In genomic region chr20:33465536-33466302, GRCh38 we compare ENCODE assay signal across 13 cellular contexts. TPM values are rescaled to one million over a fixed set of nuclear protein-coding genes. Genes with fewer than 3 reads are reported as not detected.
A peak's percentile ranks its signal among the peaks of the same experiment; 100 is the strongest.
DNase-seq lines count a peak whose midpoint lies in the region; ATAC-seq and TF ChIP-seq lines count a peak whose summit lies in the region.
"Had no signal": no experiment of that assay in that cellular context is flagged by ENCODE, and none has a peak within 500 bp of the region (broad histone marks: within the 10 kb centered on the region; RNA-seq: fewer than 3 reads in every experiment).

No MANE protein-coding gene starts in this region.

- TF ChIP-seq POLR2A in body of pancreas (IDR thresholded peaks at IDR 0.05), result no peak

- H3K4me3 ChIP-seq in BE2C (ENCODE audit: low read depth, low read length) (no peak overlapping the region), body of pancreas (no peak overlapping the region), lower lobe of right lung (no peak overlapping the region)
- H3K4me3 ChIP-seq: uterus had no signal

- no peaks in the 10 kb centered on the region for H3K36me3 ChIP-seq in BE2C
- no peaks in the 10 kb centered on the region for H3K36me3 ChIP-seq in body of pancreas (replicated peaks in 1 of 2; ENCODE audit: insufficient read depth in 1 of 2, low read depth in 2 of 2)
- no peaks in the 10 kb centered on the region for H3K36me3 ChIP-seq in lower lobe of right lung
- H3K36me3 ChIP-seq: uterus had no signal

- peak overlapping the region; percentile 3 for H3K27ac Mint-ChIP-seq in neural crest cell (ENCODE audit: unreplicated experiment)
- H3K27ac Mint-ChIP-seq: activated CD4-positive, alpha-beta memory T cell treated with anti-CD3 and anti-CD28 coated beads for 36 hours had no signal

- WGBS in body of pancreas, 2 donors, result 59 to 76% methylated on average over 7 to 8 of the region's 8 CpGs

- ATAC-seq in body of pancreas (peak; percentile 21), GM19397 (IDR thresholded peaks at IDR 0.05; ENCODE audit: unreplicated experiment) (no peak), lower lobe of right lung (no peak), HG02610 (IDR thresholded peaks at IDR 0.05; ENCODE audit: unreplicated experiment) (no peak)
- no peak for ATAC-seq in activated T-cell treated with anti-CD3 and anti-CD28 coated beads, Interleukin-2, amount 50 U/mL, for 4 hours
- ATAC-seq: naive thymus-derived CD4-positive, alpha-beta T cell had no signal

- H3K4me1 Mint-ChIP-seq in neural crest cell, result peaks cover 17% of the 10 kb centered on the region
- no peaks in the 10 kb centered on the region for H3K4me1 Mint-ChIP-seq in activated T-cell treated with anti-CD3 and anti-CD28 coated beads, Interleukin-2, amount 50 U/mL, for 4 hours (ENCODE audit: low read depth)

- no peak overlapping the region for H3K4me3 Mint-ChIP-seq in neural crest cell
- H3K4me3 Mint-ChIP-seq in activated T-cell treated with anti-CD3 and anti-CD28 coated beads, Interleukin-2, amount 50 U/mL, for 4 hours, result no peak overlapping the region
- H3K4me3 Mint-ChIP-seq: activated CD4-positive, alpha-beta memory T cell treated with anti-CD3 and anti-CD28 coated beads for 36 hours; naive thymus-derived CD4-positive, alpha-beta T cell had no signal

- TF ChIP-seq CTCF in BE2C (IDR thresholded peaks at IDR 0.05; ENCODE audit: low read depth, low read length) (no peak), body of pancreas (IDR thresholded peaks at IDR 0.05) (no peak), neural crest cell (conservative IDR thresholded peaks at IDR 0.05) (no peak), lower lobe of right lung (IDR thresholded peaks at IDR 0.05) (no peak)

- no peaks in the 10 kb centered on the region for H3K9me3 Mint-ChIP-seq in neural crest cell
- H3K9me3 Mint-ChIP-seq in activated T-cell treated with anti-CD3 and anti-CD28 coated beads, Interleukin-2, amount 50 U/mL, for 4 hours, result no peaks in the 10 kb centered on the region
- H3K9me3 Mint-ChIP-seq: activated CD4-positive, alpha-beta memory T cell treated with anti-CD3 and anti-CD28 coated beads for 36 hours; naive thymus-derived CD4-positive, alpha-beta T cell had no signal

- H3K9me3 ChIP-seq in BE2C (no peaks in the 10 kb centered on the region), body of pancreas (no peaks in the 10 kb centered on the region), lower lobe of right lung (no peaks in the 10 kb centered on the region)
- H3K9me3 ChIP-seq: uterus had no signal

- H3K27me3 Mint-ChIP-seq in neural crest cell (ENCODE audit: low read depth), result no peaks in the 10 kb centered on the region
- H3K27me3 Mint-ChIP-seq in activated T-cell treated with anti-CD3 and anti-CD28 coated beads, Interleukin-2, amount 50 U/mL, for 4 hours (ENCODE audit: low read depth), result no peaks in the 10 kb centered on the region
- H3K27me3 Mint-ChIP-seq: activated CD4-positive, alpha-beta memory T cell treated with anti-CD3 and anti-CD28 coated beads for 36 hours; naive thymus-derived CD4-positive, alpha-beta T cell had no signal

- no peaks in the 10 kb centered on the region for H3K36me3 Mint-ChIP-seq in neural crest cell (ENCODE audit: low read depth)
- no peaks in the 10 kb centered on the region for H3K36me3 Mint-ChIP-seq in activated T-cell treated with anti-CD3 and anti-CD28 coated beads, Interleukin-2, amount 50 U/mL, for 4 hours (ENCODE audit: insufficient read depth)
- H3K36me3 Mint-ChIP-seq: activated CD4-positive, alpha-beta memory T cell treated with anti-CD3 and anti-CD28 coated beads for 36 hours; naive thymus-derived CD4-positive, alpha-beta T cell had no signal

- H3K27me3 ChIP-seq in BE2C (no peaks in the 10 kb centered on the region), body of pancreas (no peaks in the 10 kb centered on the region), lower lobe of right lung (ENCODE audit: low read depth) (no peaks in the 10 kb centered on the region)
- H3K27me3 ChIP-seq: uterus had no signal

- DNase-seq in BE2C, result peak; percentile 20
- DNase-seq in NCI-H1694 treated with DMSO at 0.1 percent for 48 hours (lab: John Stamatoyannopoulos, UW), result peak; percentile 91
- peak in 1 of 4 donors; percentile 14 for DNase-seq in body of pancreas
- DNase-seq in neural crest cell (ENCODE audit: low read depth, low spot score), result peak; percentile 26
- no peak for DNase-seq in activated T-cell treated with anti-CD3 and anti-CD28 coated beads, Interleukin-2, amount 50 U/mL, for 4 hours
- DNase-seq in lower lobe of right lung, result no peak
- DNase-seq: activated CD4-positive, alpha-beta memory T cell treated with anti-CD3 and anti-CD28 coated beads for 36 hours; activated naive CD4-positive, alpha-beta T cell treated with Interleukin-2 at 50 U/mL for 16 hours; naive thymus-derived CD4-positive, alpha-beta T cell; stimulated activated CD8-positive, alpha-beta memory T cell treated with anti-CD3 and anti-CD28 coated beads, Interleukin-4, amount 100 ng/mL, for 48 hours; uterus had no signal

- H3K27ac ChIP-seq in body of pancreas (no peak overlapping the region), lower lobe of right lung (no peak overlapping the region)
- H3K27ac ChIP-seq: uterus had no signal

- intact Hi-C loops in body of pancreas (cut with DNase I), result no loop called here
- intact Hi-C loops in lower lobe of right lung (cut with DNase I), result loop anchor here (10.0 kb wide), 1 partner anchor 169 kb away; no protein-coding TSS in a partner anchor

- H3K4me1 ChIP-seq in BE2C (no peaks in the 10 kb centered on the region), body of pancreas (peaks cover 7% of the 10 kb centered on the region), lower lobe of right lung (no peaks in the 10 kb centered on the region)
- H3K4me1 ChIP-seq: uterus had no signal

RNA-seq across cellular contexts. Expression of gene SNTA1, which starts 22.2 kb away (rescaled TPM):
- 4.4 TPM for polyA plus RNA-seq in BE2C (2012; ENCODE audit: insufficient read depth, insufficient read length, low read depth)
- total RNA-seq in body of pancreas (10 to 100 TPM; 19.8 to 22.6 TPM), neural crest cell (9.4 and 10.3 TPM in 2 replicates), lower lobe of right lung (6.7 TPM)
- 1 to 10 TPM; 1.2 to 2.7 (median 2.4) TPM for total RNA-seq in activated T-cell treated with anti-CD3 and anti-CD28 coated beads, Interleukin-2, amount 50 U/mL, for 4 hours

RNA-seq across cellular contexts. Expression of gene CBFA2T2, which starts 24.2 kb away (rescaled TPM):
- 21.0 TPM for polyA plus RNA-seq in BE2C (2012; ENCODE audit: insufficient read depth, insufficient read length, low read depth)
- 10 to 100 TPM; 10.6 to 12.5 TPM for total RNA-seq in body of pancreas
- total RNA-seq in neural crest cell, result 36.5 and 37.9 TPM in 2 replicates
- 1 to 10 TPM; 6.6 to 7.9 (median 7.5) TPM for total RNA-seq in activated T-cell treated with anti-CD3 and anti-CD28 coated beads, Interleukin-2, amount 50 U/mL, for 4 hours
- total RNA-seq in lower lobe of right lung, result 18.2 TPM

Comparison
In these comparisons a context has a peak if more than half of its experiments do, and no peak if none do; other contexts are left out.
1. DNase-seq: peak in BE2C (single experiment), NCI-H1694 treated with DMSO at 0.1 percent for 48 hours (single experiment) and neural crest cell (single experiment); none in activated T-cell treated with anti-CD3 and anti-CD28 coated beads, Interleukin-2, amount 50 U/mL, for 4 hours (single experiment) and lower lobe of right lung (single experiment).